In genomic region chr14:85074955-85075354, GRCh38 we compare ENCODE assay signal across 25 cellular contexts.
"Had no signal": no experiment of that assay in that cellular context is flagged by ENCODE, and none has a peak within 500 bp of the region (broad histone marks: within the 10 kb centered on the region; RNA-seq: fewer than 3 reads in every experiment).

No MANE protein-coding gene starts in this region.

- H3K27ac Mint-ChIP-seq: dendritic cell treated with granulocyte-macrophage colony-stimulating factor and Interleukin-4, amounts not matched to agents 40 ng/mL and 50 ng/mL, for 4 days; effector memory CD8-positive, alpha-beta T cell; endodermal cell had no signal

- H3K4me1 Mint-ChIP-seq: endodermal cell had no signal

- H3K4me3 ChIP-seq: colonic mucosa, coronary artery, dorsolateral prefrontal cortex, esophagus muscularis mucosa, esophagus squamous epithelium, gastrocnemius medialis, gastroesophageal sphincter, heart left ventricle, heart right ventricle had no signal

- H3K27me3 ChIP-seq: colonic mucosa, esophagus muscularis mucosa, esophagus squamous epithelium, foreskin keratinocyte, gastrocnemius medialis, gastroesophageal sphincter, heart left ventricle, heart right ventricle had no signal

- DNase-seq: colonic mucosa; cortex of kidney; dermis blood vessel endothelial cell; dorsolateral prefrontal cortex; effector CD4-positive, alpha-beta T cell; effector CD8-positive, alpha-beta T cell; effector memory CD4-positive, alpha-beta T cell; effector memory CD8-positive, alpha-beta T cell; endodermal cell; erythroblast; esophagus squamous epithelium; foreskin fibroblast; foreskin keratinocyte; foreskin melanocyte; gastrocnemius medialis; glutamatergic neuron; head of caudate nucleus; heart left ventricle; heart right ventricle had no signal

- H3K4me1 ChIP-seq: colonic mucosa, esophagus muscularis mucosa, esophagus squamous epithelium, gastrocnemius medialis, gastroesophageal sphincter, heart left ventricle, heart right ventricle had no signal

- H3K4me3 Mint-ChIP-seq: dendritic cell treated with granulocyte-macrophage colony-stimulating factor and Interleukin-4, amounts not matched to agents 40 ng/mL and 50 ng/mL, for 4 days; effector memory CD8-positive, alpha-beta T cell; endodermal cell had no signal

- H3K27ac ChIP-seq: colonic mucosa, coronary artery, dorsolateral prefrontal cortex, epithelial cell of prostate, esophagus muscularis mucosa, esophagus squamous epithelium, foreskin keratinocyte, gastrocnemius medialis, gastroesophageal sphincter, heart left ventricle, heart right ventricle had no signal

- ATAC-seq: effector memory CD8-positive, alpha-beta T cell; esophagus mucosa; foreskin keratinocyte; gastrocnemius medialis; gastroesophageal sphincter; heart left ventricle; heart right ventricle had no signal

- H3K36me3 ChIP-seq: colonic mucosa, esophagus muscularis mucosa, esophagus squamous epithelium, gastrocnemius medialis, gastroesophageal sphincter, heart left ventricle, heart right ventricle had no signal

- H3K9me3 Mint-ChIP-seq: endodermal cell had no signal

- H3K9me3 ChIP-seq: colonic mucosa, esophagus muscularis mucosa, esophagus squamous epithelium, gastrocnemius medialis, gastroesophageal sphincter, heart left ventricle, heart right ventricle had no signal
